In the genomic region with DNA sequence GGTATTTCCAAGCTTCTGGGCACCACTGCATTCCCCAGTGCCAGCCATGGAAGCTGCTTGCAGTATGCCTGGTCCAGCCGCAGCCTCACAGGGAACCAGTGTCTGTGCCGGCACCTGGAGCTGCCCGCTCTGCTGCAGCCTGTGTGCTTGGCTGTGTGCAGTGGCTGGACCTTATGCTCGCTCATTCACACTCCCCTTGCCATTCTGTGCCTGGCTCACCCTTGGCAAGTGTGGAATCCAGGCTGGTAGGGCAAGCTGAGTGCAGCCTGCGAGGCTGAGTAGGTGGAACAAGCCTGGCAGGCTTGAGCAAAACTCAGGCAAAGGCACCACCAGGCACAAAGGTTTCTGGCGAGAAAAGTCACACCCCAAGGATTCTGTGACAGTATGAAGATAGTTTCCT, we compare ENCODE assay signal across 17 cellular contexts.
A peak's percentile ranks its signal among the peaks of the same experiment; 100 is the strongest.
DNase-seq lines count a peak whose midpoint lies in the region; ATAC-seq, FAIRE-seq and TF ChIP-seq lines count a peak whose summit lies in the region.
"Had no signal": no experiment of that assay in that cellular context is flagged by ENCODE, and none has a peak within 500 bp of the region (broad histone marks: within the 10 kb centered on the region; RNA-seq: fewer than 3 reads in every experiment).

No MANE protein-coding gene starts in this region.

- H3K4me1 ChIP-seq in H1 (replicated peaks in 1 of 4; ENCODE audit: control insufficient read depth in 3 of 4, insufficient read depth in 4 of 4, low read length in 3 of 4) (peaks cover 0 to 3% (median 0%) of the 10 kb centered on the region in 4 experiments; a peak in 2 of 7 replicates), tibial artery (no peaks in the 10 kb centered on the region), SJCRH30 (no peaks in the 10 kb centered on the region)

- no peak overlapping the region for H3K4me2 ChIP-seq in H1 (ENCODE audit: insufficient read depth in 1 of 2, low read depth in 2 of 2, low read length in 2 of 2)
- H3K4me2 ChIP-seq: BLaER1 treated with 17β-estradiol and CSF1 and Interleukin-3, amounts not matched to agents 10 nM and 100 nM; GM23338 had no signal

- H2BK20ac ChIP-seq in H1 (ENCODE audit: low read length) = no peak overlapping the region

- CTCF ChIA-PET in H1 (lab: Charles Lee; ENCODE audit: partially characterized antibody) = interaction anchor here (0.8 to 2.1 kb wide), 5 partner anchors 10 to 143 kb away, joined by 3 to 7 read pairs (median 3); no protein-coding TSS in a partner anchor

- no peak overlapping the region for H3K23ac ChIP-seq in H1 (ENCODE audit: insufficient read length)

- no peak for TF ChIP-seq RAD21 in H1 (IDR thresholded peaks at IDR 0.05 in 1 of 2, conservative IDR thresholded peaks at IDR 0.05 in 1 of 2; ENCODE audit: low read depth in 2 of 2, low read length in 2 of 2)

- no peak for TF ChIP-seq POLR2A in H1 (IDR thresholded peaks at IDR 0.05; ENCODE audit: control extremely low read depth in 1 of 2, low read depth in 2 of 2, low read length in 2 of 2)

- H4K91ac ChIP-seq in H1 (replicated peaks; ENCODE audit: insufficient read length, low read length) = no peak overlapping the region

- H4K8ac ChIP-seq in H1 (ENCODE audit: extremely low read depth, insufficient read depth, low read length) = peak overlapping the region; percentile 3; the same call in 1 of the 2 replicates

- FAIRE-seq in H1 (lab: Jason Lieb, UNC) = no peak
- FAIRE-seq: GM12878, GM18507 had no signal

- H2BK15ac ChIP-seq in H1 (ENCODE audit: low read length) = no peak overlapping the region

- intact Hi-C loops in tibial artery (cut with DNase I; ENCODE audit: low total_unique reads) = no loop called here

- no peak overlapping the region for H3K9ac ChIP-seq in H1 (replicated peaks in 1 of 4; ENCODE audit: extremely low read depth in 1 of 4, low read depth in 3 of 4, low read length in 3 of 4)
- H3K9ac ChIP-seq: BLaER1 treated with 17β-estradiol and CSF1 and Interleukin-3, amounts not matched to agents 10 nM and 100 nM had no signal

- H3K9me3 ChIP-seq in H1 (ENCODE audit: insufficient read depth in 2 of 2, low read depth in 1 of 2, low read length in 1 of 2) (no peaks in the 10 kb centered on the region), tibial artery (no peaks in the 10 kb centered on the region), SJCRH30 (replicated peaks) (no peaks in the 10 kb centered on the region)

- no peaks in the 10 kb centered on the region for H4K20me1 ChIP-seq in H1 (replicated peaks in 1 of 2; ENCODE audit: control insufficient read depth in 1 of 2, insufficient read depth in 2 of 2, low read length in 2 of 2)
- H4K20me1 ChIP-seq: BLaER1 treated with 17β-estradiol and CSF1 and Interleukin-3, amounts not matched to agents 10 nM and 100 nM had no signal

- no peak overlapping the region for H3K4me3 ChIP-seq in H1 (ENCODE audit: extremely low read depth in 1 of 4, insufficient read depth in 2 of 4, low read depth in 3 of 4, low read length in 4 of 4)
- no peak overlapping the region for H3K4me3 ChIP-seq in tibial artery
- H3K4me3 ChIP-seq in SJCRH30 = no peak overlapping the region
- H3K4me3 ChIP-seq: GM12878, GM23338 had no signal

- no peaks in the 10 kb centered on the region for H3K79me1 ChIP-seq in H1 (ENCODE audit: low read depth, low read length)

- WGBS in H1 (ENCODE audit: extremely low coverage in 1 of 2, insufficient coverage in 1 of 2, insufficient read length in 1 of 2, insufficient replicate concordance in 2 of 2, low coverage in 1 of 2, low lambda C conversion rate in 2 of 2, missing lambda C conversion rate in 1 of 2), 2 experiments = 77% methylated on average over 6 of the region's 6 CpGs; no CpG with 5 or more reads in 1 of the 2 experiments

- no peak overlapping the region for H2AK5ac ChIP-seq in H1 (ENCODE audit: low read depth, low read length)

- H3K27me3 ChIP-seq in H1 (replicated peaks in 1 of 4; ENCODE audit: control insufficient read depth in 3 of 4, extremely low read depth in 1 of 4, insufficient read depth in 3 of 4, low read length in 3 of 4) = no peaks in the 10 kb centered on the region
- H3K27me3 ChIP-seq in tibial artery = no peaks in the 10 kb centered on the region
- H3K27me3 ChIP-seq in SJCRH30 = no peaks in the 10 kb centered on the region; the same call in 1 of the 2 replicates
- H3K27me3 ChIP-seq: BLaER1 treated with 17β-estradiol and CSF1 and Interleukin-3, amounts not matched to agents 10 nM and 100 nM had no signal

- DNase-seq in Ammon's horn (ENCODE audit: low spot score) (peak; percentile 27), caudate nucleus (lab: John Stamatoyannopoulos, UW) (peak in 8 of 61 donors; percentile 7 to 31 (median 20)), H1 (ENCODE audit: low read depth in 1 of 2, low spot score in 2 of 2) (no peak), pons (ENCODE audit: low spot score) (peak; percentile 42), tibial artery (no peak), SJCRH30 (no peak), mucosa of gallbladder (ENCODE audit: low spot score) (no peak)
- DNase-seq: AML-193; CD4-positive, CD25-positive, alpha-beta regulatory T cell; DMS 273 treated with DMSO at 0.1 percent for 48 hours; H9 had no signal

- no peak for ATAC-seq in GM19395 (IDR thresholded peaks at IDR 0.05; ENCODE audit: unreplicated experiment)
- ATAC-seq: GM12878, GM23338 had no signal

- H3K56ac ChIP-seq in H1 (replicated peaks; ENCODE audit: insufficient read length, low read depth, low read length) = no peak overlapping the region

- H2BK5ac ChIP-seq in H1 (ENCODE audit: low read depth, low read length) = no peak overlapping the region

- H3K23me2 ChIP-seq in H1 (ENCODE audit: low read depth, low read length) = no peaks in the 10 kb centered on the region; the same call in 1 of the 2 replicates

- TF ChIP-seq CTCF in H1 (IDR thresholded peaks at IDR 0.05; ENCODE audit: control extremely low read depth in 1 of 3, insufficient read depth in 1 of 3, low read depth in 1 of 3, low read length in 3 of 3) (no peak), tibial artery (IDR thresholded peaks at IDR 0.05) (no peak)

- no peak overlapping the region for H2AFZ ChIP-seq in H1 (ENCODE audit: low read length)
- H2AFZ ChIP-seq: GM23338 had no signal

- POLR2A ChIA-PET in H1 (lab: Charles Lee; ENCODE audit: partially characterized antibody) = no interaction called here

- no peak overlapping the region for H3K14ac ChIP-seq in H1 (ENCODE audit: insufficient read length)

- no peaks in the 10 kb centered on the region for H3K79me2 ChIP-seq in H1 (ENCODE audit: control insufficient read depth in 1 of 2, insufficient read depth in 2 of 2, low read length in 2 of 2)

- H4K5ac ChIP-seq in H1 (ENCODE audit: insufficient read length, low read depth, low read length) = no peak overlapping the region

- H3K36me3 ChIP-seq in H1 (ENCODE audit: control insufficient read depth in 2 of 4, insufficient read depth in 4 of 4, low read length in 3 of 4) (no peaks in the 10 kb centered on the region), tibial artery (peaks cover 40 to 53% (median 48%) of the 10 kb centered on the region in 3 donors), SJCRH30 (no peaks in the 10 kb centered on the region)

- TF ChIP-seq EP300 in H1 (IDR thresholded peaks at IDR 0.05; ENCODE audit: borderline replicate concordance in 1 of 2, low read depth in 2 of 2, low read length in 2 of 2) = no peak

- no peak overlapping the region for H3K18ac ChIP-seq in H1 (ENCODE audit: extremely low read depth, low read length)

- H3K27ac ChIP-seq in caudate nucleus (ENCODE audit: low read depth, low read length) (peak overlapping the region; percentile 28), H1 (ENCODE audit: low read depth, low read length) (no peak overlapping the region), tibial artery (no peak overlapping the region), SJCRH30 (no peak overlapping the region)
- H3K27ac ChIP-seq: 22Rv1; BLaER1 treated with 17β-estradiol and CSF1 and Interleukin-3, amounts not matched to agents 10 nM and 100 nM had no signal

- H3K4ac ChIP-seq in H1 (replicated peaks; ENCODE audit: insufficient read length, low read depth, low read length) = no peak overlapping the region

- no peak overlapping the region for H2BK120ac ChIP-seq in H1 (replicated peaks; ENCODE audit: low read depth, low read length)

- H2BK12ac ChIP-seq in H1 (ENCODE audit: low read depth, low read length) = no peak overlapping the region

TF ChIP-seq in H1, 55 proteins besides CTCF, POLR2A, EP300 and RAD21:
- TF ChIP-seq NRF1 (IDR thresholded peaks at IDR 0.05; ENCODE audit: low read depth, low read length) = no peak
- no peak for TF ChIP-seq CBX5 (IDR thresholded peaks at IDR 0.05; ENCODE audit: low read depth, low read length)
- TF ChIP-seq SIN3A (conservative IDR thresholded peaks at IDR 0.05 in 1 of 2, IDR thresholded peaks at IDR 0.05 in 1 of 2; ENCODE audit: low read depth in 1 of 2, low read length in 2 of 2) = no peak
- no peak for TF ChIP-seq KDM5A (IDR thresholded peaks at IDR 0.05; ENCODE audit: low read length)
- TF ChIP-seq TCF12 (IDR thresholded peaks at IDR 0.05; ENCODE audit: low read depth, low read length) = no peak
- no peak for TF ChIP-seq KDM1A (IDR thresholded peaks at IDR 0.05; ENCODE audit: borderline replicate concordance, low read length)
- no peak for TF ChIP-seq POU5F1 (IDR thresholded peaks at IDR 0.05; ENCODE audit: low read depth, low read length)
- no peak for TF ChIP-seq TEAD4 (IDR thresholded peaks at IDR 0.05; ENCODE audit: low read depth, low read length)
- no peak for TF ChIP-seq SRF (IDR thresholded peaks at IDR 0.05; ENCODE audit: low read depth, low read length)
- no peak for TF ChIP-seq FOSL1 (IDR thresholded peaks at IDR 0.05; ENCODE audit: insufficient read depth, low read depth, low read length)
- no peak for TF ChIP-seq HDAC2 (IDR thresholded peaks at IDR 0.05; ENCODE audit: borderline replicate concordance in 1 of 2, low read depth in 2 of 2, low read length in 2 of 2)
- TF ChIP-seq CREB1 (IDR thresholded peaks at IDR 0.05) = no peak
- TF ChIP-seq CEBPB (IDR thresholded peaks at IDR 0.05; ENCODE audit: low read depth, low read length) = no peak
- TF ChIP-seq TAF1 (IDR thresholded peaks at IDR 0.05; ENCODE audit: low read depth, low read length) = no peak
- TF ChIP-seq EGR1 (IDR thresholded peaks at IDR 0.05; ENCODE audit: borderline replicate concordance, low read depth, low read length) = no peak
- TF ChIP-seq, protein P1, sequence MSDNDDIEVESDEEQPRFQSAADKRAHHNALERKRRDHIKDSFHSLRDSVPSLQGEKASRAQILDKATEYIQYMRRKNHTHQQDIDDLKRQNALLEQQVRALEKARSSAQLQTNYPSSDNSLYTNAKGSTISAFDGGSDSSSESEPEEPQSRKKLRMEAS (IDR thresholded peaks at IDR 0.05) = no peak
- no peak for TF ChIP-seq BACH1 (IDR thresholded peaks at IDR 0.05; ENCODE audit: low read length)

Comparison
In these comparisons a context has a peak if more than half of its experiments do, and no peak if none do; other contexts are left out.
1. DNase-seq: peak in Ammon's horn (single experiment) and pons (single experiment); none in H1 (0 of 2), tibial artery (0 of 2), SJCRH30 (0 of 2) and mucosa of gallbladder (single experiment).